Comparison of ENCODE assay signal across 1 cellular context in genomic region chr16:73068546-73069401, GRCh38.
A peak's percentile ranks its signal among the peaks of the same experiment; 100 is the strongest.
TF ChIP-seq lines count a peak whose summit lies in the region.

No MANE protein-coding gene starts in this region.

TF ChIP-seq in HEK293, 187 proteins besides CTCF, POLR2A, EP300 and RAD21 (continued from another document):
- no peak for TF ChIP-seq AEBP2 (tag by site-specific recombination; IDR thresholded peaks at IDR 0.05; ENCODE audit: borderline replicate concordance)
- TF ChIP-seq, protein P1, sequence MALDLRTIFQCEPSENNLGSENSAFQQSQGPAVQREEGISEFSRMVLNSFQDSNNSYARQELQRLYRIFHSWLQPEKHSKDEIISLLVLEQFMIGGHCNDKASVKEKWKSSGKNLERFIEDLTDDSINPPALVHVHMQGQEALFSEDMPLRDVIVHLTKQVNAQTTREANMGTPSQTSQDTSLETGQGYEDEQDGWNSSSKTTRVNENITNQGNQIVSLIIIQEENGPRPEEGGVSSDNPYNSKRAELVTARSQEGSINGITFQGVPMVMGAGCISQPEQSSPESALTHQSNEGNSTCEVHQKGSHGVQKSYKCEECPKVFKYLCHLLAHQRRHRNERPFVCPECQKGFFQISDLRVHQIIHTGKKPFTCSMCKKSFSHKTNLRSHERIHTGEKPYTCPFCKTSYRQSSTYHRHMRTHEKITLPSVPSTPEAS (tag by site-specific recombination; IDR thresholded peaks at IDR 0.05), result peak; percentile 49
- peak; percentile 85 for TF ChIP-seq GLIS1 (tag by site-specific recombination; IDR thresholded peaks at IDR 0.05)
- TF ChIP-seq OSR2 (tag by site-specific recombination; IDR thresholded peaks at IDR 0.05), result peak; percentile 39; the same call in 1 of the 2 replicates
- TF ChIP-seq, protein P2, sequence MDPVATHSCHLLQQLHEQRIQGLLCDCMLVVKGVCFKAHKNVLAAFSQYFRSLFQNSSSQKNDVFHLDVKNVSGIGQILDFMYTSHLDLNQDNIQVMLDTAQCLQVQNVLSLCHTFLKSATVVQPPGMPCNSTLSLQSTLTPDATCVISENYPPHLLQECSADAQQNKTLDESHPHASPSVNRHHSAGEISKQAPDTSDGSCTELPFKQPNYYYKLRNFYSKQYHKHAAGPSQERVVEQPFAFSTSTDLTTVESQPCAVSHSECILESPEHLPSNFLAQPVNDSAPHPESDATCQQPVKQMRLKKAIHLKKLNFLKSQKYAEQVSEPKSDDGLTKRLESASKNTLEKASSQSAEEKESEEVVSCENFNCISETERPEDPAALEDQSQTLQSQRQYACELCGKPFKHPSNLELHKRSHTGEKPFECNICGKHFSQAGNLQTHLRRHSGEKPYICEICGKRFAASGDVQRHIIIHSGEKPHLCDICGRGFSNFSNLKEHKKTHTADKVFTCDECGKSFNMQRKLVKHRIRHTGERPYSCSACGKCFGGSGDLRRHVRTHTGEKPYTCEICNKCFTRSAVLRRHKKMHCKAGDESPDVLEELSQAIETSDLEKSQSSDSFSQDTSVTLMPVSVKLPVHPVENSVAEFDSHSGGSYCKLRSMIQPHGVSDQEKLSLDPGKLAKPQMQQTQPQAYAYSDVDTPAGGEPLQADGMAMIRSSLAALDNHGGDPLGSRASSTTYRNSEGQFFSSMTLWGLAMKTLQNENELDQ (tag by site-specific recombination; IDR thresholded peaks at IDR 0.05; ENCODE audit: low read depth), result no peak
- TF ChIP-seq, protein P3, sequence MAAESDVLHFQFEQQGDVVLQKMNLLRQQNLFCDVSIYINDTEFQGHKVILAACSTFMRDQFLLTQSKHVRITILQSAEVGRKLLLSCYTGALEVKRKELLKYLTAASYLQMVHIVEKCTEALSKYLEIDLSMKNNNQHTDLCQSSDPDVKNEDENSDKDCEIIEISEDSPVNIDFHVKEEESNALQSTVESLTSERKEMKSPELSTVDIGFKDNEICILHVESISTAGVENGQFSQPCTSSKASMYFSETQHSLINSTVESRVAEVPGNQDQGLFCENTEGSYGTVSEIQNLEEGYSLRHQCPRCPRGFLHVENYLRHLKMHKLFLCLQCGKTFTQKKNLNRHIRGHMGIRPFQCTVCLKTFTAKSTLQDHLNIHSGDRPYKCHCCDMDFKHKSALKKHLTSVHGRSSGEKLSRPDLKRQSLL (tag by site-specific recombination; IDR thresholded peaks at IDR 0.05), result no peak
- TF ChIP-seq ZNF341 (tag by site-specific recombination; IDR thresholded peaks at IDR 0.05; ENCODE audit: low read depth), result no peak
- peak; percentile 37; the same call in 1 of the 2 replicates for TF ChIP-seq ZNF513 (tag by site-specific recombination; IDR thresholded peaks at IDR 0.05)
- TF ChIP-seq, protein P4, sequence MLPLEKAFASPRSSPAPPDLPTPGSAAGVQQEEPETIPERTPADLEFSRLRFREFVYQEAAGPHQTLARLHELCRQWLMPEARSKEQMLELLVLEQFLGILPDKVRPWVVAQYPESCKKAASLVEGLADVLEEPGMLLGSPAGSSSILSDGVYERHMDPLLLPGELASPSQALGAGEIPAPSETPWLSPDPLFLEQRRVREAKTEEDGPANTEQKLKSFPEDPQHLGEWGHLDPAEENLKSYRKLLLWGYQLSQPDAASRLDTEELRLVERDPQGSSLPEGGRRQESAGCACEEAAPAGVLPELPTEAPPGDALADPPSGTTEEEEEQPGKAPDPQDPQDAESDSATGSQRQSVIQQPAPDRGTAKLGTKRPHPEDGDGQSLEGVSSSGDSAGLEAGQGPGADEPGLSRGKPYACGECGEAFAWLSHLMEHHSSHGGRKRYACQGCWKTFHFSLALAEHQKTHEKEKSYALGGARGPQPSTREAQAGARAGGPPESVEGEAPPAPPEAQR (tag by site-specific recombination; IDR thresholded peaks at IDR 0.05), result no peak
- no peak for TF ChIP-seq ZNF274 (IDR thresholded peaks at IDR 0.05; ENCODE audit: low read length)
- no peak for TF ChIP-seq ZNF274 (tag by site-specific recombination; IDR thresholded peaks at IDR 0.05; ENCODE audit: borderline replicate concordance)
- peak; percentile 95 for TF ChIP-seq ZNF366 (tag by site-specific recombination; conservative IDR thresholded peaks at IDR 0.05)
- peak; percentile 94 for TF ChIP-seq ZNF600 (tag by site-specific recombination; IDR thresholded peaks at IDR 0.05)
- no peak for TF ChIP-seq ZNF701 (tag by site-specific recombination; IDR thresholded peaks at IDR 0.05)
- no peak for TF ChIP-seq ZNF837 (tag by site-specific recombination; IDR thresholded peaks at IDR 0.05)
- TF ChIP-seq IKZF3 (tag by site-specific recombination; IDR thresholded peaks at IDR 0.05), result peak; percentile 49; the same call in 1 of the 2 replicates
- no peak for TF ChIP-seq ZNF555 (tag by site-specific recombination; conservative IDR thresholded peaks at IDR 0.05)
- no peak for TF ChIP-seq ZNF624 (tag by site-specific recombination; IDR thresholded peaks at IDR 0.05)
- TF ChIP-seq ZNF391 (tag by site-specific recombination; IDR thresholded peaks at IDR 0.05; ENCODE audit: borderline replicate concordance, low read depth), result no peak
- no peak for TF ChIP-seq ZNF114 (tag by site-specific recombination; IDR thresholded peaks at IDR 0.05)
- no peak for TF ChIP-seq ZNF548 (tag by site-specific recombination; IDR thresholded peaks at IDR 0.05)
- no peak for TF ChIP-seq BCL11B (tag by site-specific recombination; IDR thresholded peaks at IDR 0.05; ENCODE audit: low read depth)
- TF ChIP-seq ZNF426 (tag by site-specific recombination; IDR thresholded peaks at IDR 0.05), result no peak
- no peak for TF ChIP-seq ZNF658 (tag by site-specific recombination; IDR thresholded peaks at IDR 0.05)
- no peak for TF ChIP-seq TCF7L2 (IDR thresholded peaks at IDR 0.05; ENCODE audit: borderline replicate concordance, low read depth, low read length)
- 0 out of 2 replicates have a peak, but pooled peaks have one; percentile 6 for TF ChIP-seq ZNF626 (tag by site-specific recombination; IDR thresholded peaks at IDR 0.05)
- peak; percentile 36; the same call in 1 of the 2 replicates for TF ChIP-seq ZBTB20 (tag by site-specific recombination; IDR thresholded peaks at IDR 0.05)
- no peak for TF ChIP-seq ZSCAN23 (tag by site-specific recombination; IDR thresholded peaks at IDR 0.05)
- TF ChIP-seq ZNF174 (tag by site-specific recombination; IDR thresholded peaks at IDR 0.05), result no peak
- TF ChIP-seq ZNF549 (tag by site-specific recombination; IDR thresholded peaks at IDR 0.05), result no peak
- TF ChIP-seq KLF16 (tag by site-specific recombination; IDR thresholded peaks at IDR 0.05), result 0 out of 2 replicates have a peak, but pooled peaks have one; percentile 40
- no peak for TF ChIP-seq ZFP41 (tag by site-specific recombination; IDR thresholded peaks at IDR 0.05; ENCODE audit: borderline replicate concordance)
- TF ChIP-seq ZNF501 (tag by site-specific recombination; IDR thresholded peaks at IDR 0.05), result 0 out of 2 replicates have a peak, but pooled peaks have one; percentile 66
- TF ChIP-seq ZNF398 (tag by site-specific recombination; IDR thresholded peaks at IDR 0.05), result peak; percentile 91
- TF ChIP-seq, protein P5, sequence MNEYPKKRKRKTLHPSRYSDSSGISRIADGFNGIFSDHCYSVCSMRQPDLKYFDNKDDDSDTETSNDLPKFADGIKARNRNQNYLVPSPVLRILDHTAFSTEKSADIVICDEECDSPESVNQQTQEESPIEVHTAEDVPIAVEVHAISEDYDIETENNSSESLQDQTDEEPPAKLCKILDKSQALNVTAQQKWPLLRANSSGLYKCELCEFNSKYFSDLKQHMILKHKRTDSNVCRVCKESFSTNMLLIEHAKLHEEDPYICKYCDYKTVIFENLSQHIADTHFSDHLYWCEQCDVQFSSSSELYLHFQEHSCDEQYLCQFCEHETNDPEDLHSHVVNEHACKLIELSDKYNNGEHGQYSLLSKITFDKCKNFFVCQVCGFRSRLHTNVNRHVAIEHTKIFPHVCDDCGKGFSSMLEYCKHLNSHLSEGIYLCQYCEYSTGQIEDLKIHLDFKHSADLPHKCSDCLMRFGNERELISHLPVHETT (tag by site-specific recombination; IDR thresholded peaks at IDR 0.05), result 0 out of 2 replicates have a peak, but pooled peaks have one; percentile 74
- no peak for TF ChIP-seq GFI1B (tag by site-specific recombination; IDR thresholded peaks at IDR 0.05)
- TF ChIP-seq ZNF350 (tag by site-specific recombination; IDR thresholded peaks at IDR 0.05), result no peak
- no peak for TF ChIP-seq ZNF664 (tag by site-specific recombination; IDR thresholded peaks at IDR 0.05)
- TF ChIP-seq KLF9 (tag by site-specific recombination; IDR thresholded peaks at IDR 0.05; ENCODE audit: low read depth), result peak; percentile 25; the same call in 1 of the 2 replicates
- TF ChIP-seq ZNF121 (tag by site-specific recombination; IDR thresholded peaks at IDR 0.05), result no peak
TF ChIP-seq in HEK293: peak in this region for 62.
